In the genomic region with DNA sequence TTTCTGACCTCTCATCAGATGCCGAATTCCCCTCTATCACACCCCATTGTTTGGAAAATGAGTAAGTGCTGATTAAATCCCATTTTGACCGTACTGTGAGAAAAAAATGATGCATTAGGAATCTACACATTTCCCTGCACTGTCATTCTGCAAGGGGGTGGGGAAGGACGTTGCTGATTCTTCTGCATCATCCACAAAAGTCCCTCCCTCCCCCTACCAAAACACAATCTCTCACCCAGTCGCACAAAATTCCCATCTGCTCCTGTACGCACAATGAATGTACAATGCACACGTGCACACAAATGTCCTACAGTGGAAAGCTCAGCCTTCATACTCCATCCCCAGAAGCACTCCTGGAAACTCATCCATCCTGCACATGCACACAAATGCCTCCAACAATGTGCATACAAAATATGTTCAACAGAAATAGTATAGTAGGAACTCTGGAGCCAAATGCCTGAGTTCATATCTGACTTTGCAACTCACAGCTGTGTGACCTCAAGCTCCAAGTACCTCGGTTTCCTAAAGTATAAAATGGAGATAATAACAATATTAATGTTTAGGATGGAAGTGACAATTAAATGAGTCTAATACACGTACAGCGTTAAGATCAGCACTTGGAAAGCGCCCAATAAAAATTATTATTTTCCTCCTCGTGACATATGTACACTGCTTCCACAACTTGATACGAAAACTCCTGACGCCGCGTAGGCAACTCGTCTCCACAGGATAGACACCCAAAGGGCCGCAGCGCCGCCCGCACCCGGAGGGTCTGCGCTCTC, we compare ENCODE assay signal across 1 cellular context.
TF ChIP-seq lines count a peak whose summit lies in the region.

No MANE protein-coding gene starts in this region.

TF ChIP-seq in HCT116, 20 proteins besides CTCF, POLR2A, EP300 and RAD21 (continued from another document):
- TF ChIP-seq SP1 (IDR thresholded peaks at IDR 0.05; ENCODE audit: low read depth): no peak
- no peak for TF ChIP-seq SRF (IDR thresholded peaks at IDR 0.05; ENCODE audit: low read depth)
- no peak for TF ChIP-seq ZFX (IDR thresholded peaks at IDR 0.05)
- TF ChIP-seq CBX3 (IDR thresholded peaks at IDR 0.05; ENCODE audit: low read depth): no peak
- TF ChIP-seq EZH2phosphoT487 (IDR thresholded peaks at IDR 0.05; ENCODE audit: borderline replicate concordance): no peak
- no peak for TF ChIP-seq ZNF274 (IDR thresholded peaks at IDR 0.05; ENCODE audit: low read depth, low read length)
- no peak for TF ChIP-seq EGR1 (IDR thresholded peaks at IDR 0.05; ENCODE audit: low read depth)
- no peak for TF ChIP-seq POLR2AphosphoS5 (IDR thresholded peaks at IDR 0.05; ENCODE audit: low read depth, low read length)
- TF ChIP-seq ELF1 (IDR thresholded peaks at IDR 0.05; ENCODE audit: borderline replicate concordance, low read depth): no peak
- TF ChIP-seq CEBPB (IDR thresholded peaks at IDR 0.05; ENCODE audit: low read depth): no peak
- TF ChIP-seq, protein P1, sequence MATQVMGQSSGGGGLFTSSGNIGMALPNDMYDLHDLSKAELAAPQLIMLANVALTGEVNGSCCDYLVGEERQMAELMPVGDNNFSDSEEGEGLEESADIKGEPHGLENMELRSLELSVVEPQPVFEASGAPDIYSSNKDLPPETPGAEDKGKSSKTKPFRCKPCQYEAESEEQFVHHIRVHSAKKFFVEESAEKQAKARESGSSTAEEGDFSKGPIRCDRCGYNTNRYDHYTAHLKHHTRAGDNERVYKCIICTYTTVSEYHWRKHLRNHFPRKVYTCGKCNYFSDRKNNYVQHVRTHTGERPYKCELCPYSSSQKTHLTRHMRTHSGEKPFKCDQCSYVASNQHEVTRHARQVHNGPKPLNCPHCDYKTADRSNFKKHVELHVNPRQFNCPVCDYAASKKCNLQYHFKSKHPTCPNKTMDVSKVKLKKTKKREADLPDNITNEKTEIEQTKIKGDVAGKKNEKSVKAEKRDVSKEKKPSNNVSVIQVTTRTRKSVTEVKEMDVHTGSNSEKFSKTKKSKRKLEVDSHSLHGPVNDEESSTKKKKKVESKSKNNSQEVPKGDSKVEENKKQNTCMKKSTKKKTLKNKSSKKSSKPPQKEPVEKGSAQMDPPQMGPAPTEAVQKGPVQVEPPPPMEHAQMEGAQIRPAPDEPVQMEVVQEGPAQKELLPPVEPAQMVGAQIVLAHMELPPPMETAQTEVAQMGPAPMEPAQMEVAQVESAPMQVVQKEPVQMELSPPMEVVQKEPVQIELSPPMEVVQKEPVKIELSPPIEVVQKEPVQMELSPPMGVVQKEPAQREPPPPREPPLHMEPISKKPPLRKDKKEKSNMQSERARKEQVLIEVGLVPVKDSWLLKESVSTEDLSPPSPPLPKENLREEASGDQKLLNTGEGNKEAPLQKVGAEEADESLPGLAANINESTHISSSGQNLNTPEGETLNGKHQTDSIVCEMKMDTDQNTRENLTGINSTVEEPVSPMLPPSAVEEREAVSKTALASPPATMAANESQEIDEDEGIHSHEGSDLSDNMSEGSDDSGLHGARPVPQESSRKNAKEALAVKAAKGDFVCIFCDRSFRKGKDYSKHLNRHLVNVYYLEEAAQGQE (IDR thresholded peaks at IDR 0.05; ENCODE audit: low read depth): no peak
- TF ChIP-seq, protein P2, sequence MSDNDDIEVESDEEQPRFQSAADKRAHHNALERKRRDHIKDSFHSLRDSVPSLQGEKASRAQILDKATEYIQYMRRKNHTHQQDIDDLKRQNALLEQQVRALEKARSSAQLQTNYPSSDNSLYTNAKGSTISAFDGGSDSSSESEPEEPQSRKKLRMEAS (IDR thresholded peaks at IDR 0.05): no peak
- TF ChIP-seq JUND (IDR thresholded peaks at IDR 0.05): no peak
- TF ChIP-seq FOSL1 (IDR thresholded peaks at IDR 0.05; ENCODE audit: low read depth): no peak
- TF ChIP-seq, protein P3, sequence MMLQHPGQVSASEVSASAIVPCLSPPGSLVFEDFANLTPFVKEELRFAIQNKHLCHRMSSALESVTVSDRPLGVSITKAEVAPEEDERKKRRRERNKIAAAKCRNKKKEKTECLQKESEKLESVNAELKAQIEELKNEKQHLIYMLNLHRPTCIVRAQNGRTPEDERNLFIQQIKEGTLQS (IDR thresholded peaks at IDR 0.05): no peak
